Comparison of ENCODE assay signal across 10 cellular contexts in genomic region chr1:234965128-234965527, GRCh38.
A peak's percentile ranks its signal among the peaks of the same experiment; 100 is the strongest.
DNase-seq lines count a peak whose midpoint lies in the region; ATAC-seq and TF ChIP-seq lines count a peak whose summit lies in the region.
"Had no signal": no experiment of that assay in that cellular context is flagged by ENCODE, and none has a peak within 500 bp of the region (broad histone marks: within the 10 kb centered on the region; RNA-seq: fewer than 3 reads in every experiment).

No MANE protein-coding gene starts in this region.

- H3K4me3 Mint-ChIP-seq in activated CD4-positive, alpha-beta T cell treated with anti-CD3 and anti-CD28 coated beads for 36 hours, result no peak overlapping the region
- H3K4me3 Mint-ChIP-seq in stimulated activated naive B cell treated with anti-CD40 and anti-IgM and Interleukin-4, amounts not matched to agents 10 μg/mL and 1 μg/mL and 100 μg/mL, for 72 hours, result no peak overlapping the region

- peaks cover 13% of the 10 kb centered on the region for H3K36me3 Mint-ChIP-seq in activated CD4-positive, alpha-beta T cell treated with anti-CD3 and anti-CD28 coated beads for 36 hours (ENCODE audit: low read depth)
- no peaks in the 10 kb centered on the region for H3K36me3 Mint-ChIP-seq in stimulated activated naive B cell treated with anti-CD40 and anti-IgM and Interleukin-4, amounts not matched to agents 10 μg/mL and 1 μg/mL and 100 μg/mL, for 72 hours

- H3K27me3 Mint-ChIP-seq in activated CD4-positive, alpha-beta T cell treated with anti-CD3 and anti-CD28 coated beads for 36 hours, result no peaks in the 10 kb centered on the region
- no peaks in the 10 kb centered on the region for H3K27me3 Mint-ChIP-seq in stimulated activated naive B cell treated with anti-CD40 and anti-IgM and Interleukin-4, amounts not matched to agents 10 μg/mL and 1 μg/mL and 100 μg/mL, for 72 hours

- H3K9me3 ChIP-seq in right cardiac atrium (ENCODE audit: control insufficient read depth, low read length), result no peaks in the 10 kb centered on the region

- peak overlapping the region; percentile 98 for H3K27ac ChIP-seq in VCaP
- peak overlapping the region; percentile 29 for H3K27ac ChIP-seq in right cardiac atrium (ENCODE audit: low read length)

- peak overlapping the region; percentile 89 for H3K27ac Mint-ChIP-seq in activated CD4-positive, alpha-beta T cell treated with anti-CD3 and anti-CD28 coated beads for 36 hours
- H3K27ac Mint-ChIP-seq in stimulated activated naive B cell treated with anti-CD40 and anti-IgM and Interleukin-4, amounts not matched to agents 10 μg/mL and 1 μg/mL and 100 μg/mL, for 72 hours, result peak overlapping the region; percentile 77

- no peaks in the 10 kb centered on the region for H3K27me3 ChIP-seq in right cardiac atrium (ENCODE audit: control insufficient read depth, insufficient read depth)

- POLR2A ChIA-PET in activated CD4-positive, alpha-beta T cell treated with anti-CD3 and anti-CD28 coated beads for 36 hours (lab: Charles Lee), result interaction anchor here (0.7 kb wide), 1 partner anchor 25 kb away, joined by 10 read pairs; no protein-coding TSS in a partner anchor

- no peak for TF ChIP-seq CTCF in VCaP (conservative IDR thresholded peaks at IDR 0.05)

- H3K4me3 ChIP-seq in right cardiac atrium (ENCODE audit: low read length), result no peak overlapping the region

- ATAC-seq in activated CD4-positive, alpha-beta T cell treated with anti-CD3 and anti-CD28 coated beads for 36 hours, result no peak
- ATAC-seq in right cardiac atrium, result peak in 1 of 2 donors; percentile 5
- no peak for ATAC-seq in stimulated activated naive B cell treated with anti-CD40 and anti-IgM and Interleukin-4, amounts not matched to agents 10 μg/mL and 1 μg/mL and 100 μg/mL, for 72 hours (replicated peaks)
- no peak for ATAC-seq in GM19395 (IDR thresholded peaks at IDR 0.05; ENCODE audit: unreplicated experiment)

- H3K4me1 Mint-ChIP-seq in activated CD4-positive, alpha-beta T cell treated with anti-CD3 and anti-CD28 coated beads for 36 hours, result peaks cover 74% of the 10 kb centered on the region
- H3K4me1 Mint-ChIP-seq in stimulated activated naive B cell treated with anti-CD40 and anti-IgM and Interleukin-4, amounts not matched to agents 10 μg/mL and 1 μg/mL and 100 μg/mL, for 72 hours, result peaks cover 42 to 71% of the 10 kb centered on the region in 2 donors

- intact Hi-C loops in activated CD4-positive, alpha-beta T cell treated with anti-CD3 and anti-CD28 coated beads for 36 hours (cut with DNase I, micrococcal nuclease), result loop anchor here in 1 of 2 experiments (10.0 kb wide), 1 partner anchor 460 kb away; no protein-coding TSS in a partner anchor
- intact Hi-C loops in right cardiac atrium (cut with DNase I), result no loop called here

- CTCF ChIA-PET in activated CD4-positive, alpha-beta T cell treated with anti-CD3 and anti-CD28 coated beads for 36 hours (lab: Charles Lee), result interaction anchor here (0.7 to 1.3 kb wide), 2 partner anchors 9 to 196 kb away, joined by 3 read pairs; partner anchors contain the start of gene RBM34

- H3K4me1 ChIP-seq in right cardiac atrium (ENCODE audit: control insufficient read depth, insufficient read depth, low read length), result peaks cover 19% of the 10 kb centered on the region

- peak; percentile 7 for DNase-seq in activated CD4-positive, alpha-beta T cell treated with anti-CD3 and anti-CD28 coated beads for 36 hours
- no peak for DNase-seq in activated CD4-positive, alpha-beta T cell treated with anti-CD3 and anti-CD28 coated beads for 48 hours
- DNase-seq in right cardiac atrium (no peak), NCI-H446 (lab: John Stamatoyannopoulos, UW) (no peak), GM19238 (ENCODE audit: insufficient read length, low spot score) (no peak)
- no peak for DNase-seq in stimulated activated naive B cell treated with anti-CD40 and anti-IgM and Interleukin-4, amounts not matched to agents 10 μg/mL and 1 μg/mL and 100 μg/mL, for 72 hours
- DNase-seq: NCI-H510A treated with DMSO at 0.1 percent for 48 hours, retina had no signal

- no peaks in the 10 kb centered on the region for H3K9me3 Mint-ChIP-seq in activated CD4-positive, alpha-beta T cell treated with anti-CD3 and anti-CD28 coated beads for 36 hours (ENCODE audit: low read depth)
- no peaks in the 10 kb centered on the region for H3K9me3 Mint-ChIP-seq in stimulated activated naive B cell treated with anti-CD40 and anti-IgM and Interleukin-4, amounts not matched to agents 10 μg/mL and 1 μg/mL and 100 μg/mL, for 72 hours
